Comparison of ENCODE assay signal across 21 cellular contexts in genomic region chr1:53371121-53371666, GRCh38. TPM values are rescaled to one million over a fixed set of nuclear protein-coding genes. Genes with fewer than 3 reads are reported as not detected.
A peak's percentile ranks its signal among the peaks of the same experiment; 100 is the strongest.
DNase-seq lines count a peak whose midpoint lies in the region; ATAC-seq and TF ChIP-seq lines count a peak whose summit lies in the region.
"Had no signal": no experiment of that assay in that cellular context is flagged by ENCODE, and none has a peak within 500 bp of the region (broad histone marks: within the 10 kb centered on the region; RNA-seq: fewer than 3 reads in every experiment).

No MANE protein-coding gene starts in this region.

- DNase-seq in activated CD8-positive, alpha-beta memory T cell treated with anti-CD3 and anti-CD28 coated beads for 24 hours: peak; percentile 43
- DNase-seq in activated CD8-positive, alpha-beta memory T cell treated with anti-CD3 and anti-CD28 coated beads, Interleukin-2, amount 10 ng/mL, durations not matched to agents 7 days and 5 days: no peak
- DNase-seq in IMR-90: no peak
- DNase-seq in endodermal cell: peak; percentile 79
- DNase-seq in sciatic nerve (ENCODE audit: low spot score): peak; percentile 27
- no peak for DNase-seq in CD14-positive monocyte (ENCODE audit: low spot score)
- no peak for DNase-seq in AML-193 (lab: John Stamatoyannopoulos, UW)
- DNase-seq: ACHN; activated CD8-positive, alpha-beta T cell treated with anti-CD3 and anti-CD28 coated beads for 36 hours; CD4-positive, CD25-positive, alpha-beta regulatory T cell; DMS79; effector memory CD4-positive, alpha-beta T cell; midbrain; NCI-H1436; NCI-H226; stimulated activated naive CD4-positive, alpha-beta T cell had no signal

- H3K4me1 ChIP-seq in IMR-90 (ENCODE audit: control insufficient read depth, insufficient read depth, low read length) (no peaks in the 10 kb centered on the region; the same call in 1 of the 2 replicates), endodermal cell (ENCODE audit: control insufficient read depth, insufficient read depth, low read length) (peaks cover 25% of the 10 kb centered on the region)

- BruUV-seq in IMR-90 (replicated peaks; lab: Mats Ljungman, UMichigan): no TSS peak

- H2AK9ac ChIP-seq in IMR-90 (replicated peaks; ENCODE audit: low read depth, low read length, poor library complexity): no peak overlapping the region

- POLR2A ChIA-PET in IMR-90 (lab: Charles Lee; ENCODE audit: unreplicated experiment): no interaction called here

- H2AFZ ChIP-seq in IMR-90 (replicated peaks; ENCODE audit: low read length, poor library complexity): peak overlapping the region; percentile 43

- H2BK5ac ChIP-seq in IMR-90 (ENCODE audit: low read depth, low read length, poor library complexity, severe bottlenecking): no peak overlapping the region

- H3K27me3 ChIP-seq in IMR-90 (ENCODE audit: control insufficient read depth, insufficient read depth, low read length) (peaks cover 62% of the 10 kb centered on the region), endodermal cell (ENCODE audit: control insufficient read depth, insufficient read depth, low read length, poor library complexity, severe bottlenecking) (no peaks in the 10 kb centered on the region)
- H3K27me3 ChIP-seq: upper lobe of left lung had no signal

- TF ChIP-seq CTCF in IMR-90 (conservative IDR thresholded peaks at IDR 0.05; ENCODE audit: low read depth, low read length) (no peak), endodermal cell (conservative IDR thresholded peaks at IDR 0.05) (no peak), CD14-positive monocyte (IDR thresholded peaks at IDR 0.05) (no peak)

- H3K56ac ChIP-seq in IMR-90 (ENCODE audit: extremely low read depth, insufficient read depth, low read length): no peak overlapping the region

- no peak overlapping the region for H3K4me2 ChIP-seq in IMR-90 (ENCODE audit: low read depth, low read length)

- CTCF ChIA-PET in activated CD8-positive, alpha-beta memory T cell treated with anti-CD3 and anti-CD28 coated beads, Interleukin-2, amount 10 ng/mL, durations not matched to agents 7 days and 5 days (lab: Charles Lee): interaction anchor here (1.3 to 3.6 kb wide), 2 partner anchors 22 kb away, joined by 7 to 11 read pairs; no protein-coding TSS in a partner anchor
- CTCF ChIA-PET in IMR-90 (lab: Yijun Ruan, JAX): no interaction called here

- WGBS in IMR-90 (ENCODE audit: extremely low coverage in 2 of 2, insufficient read length in 1 of 2), 2 experiments: 20% methylated on average over 1 of the region's 15 CpGs; no CpG with 5 or more reads in 1 of the 2 experiments
- WGBS in endodermal cell (ENCODE audit: insufficient coverage in 1 of 2, insufficient read length in 1 of 2), 2 experiments: 66 to 69% methylated on average over 9 to 15 of the region's 15 CpGs

- H3K9ac ChIP-seq in IMR-90 (ENCODE audit: low read depth, low read length) (no peak overlapping the region), endodermal cell (ENCODE audit: extremely low read depth, low read length, poor library complexity, severe bottlenecking) (no peak overlapping the region)

- H3K14ac ChIP-seq in IMR-90 (replicated peaks; ENCODE audit: low read depth, low read length): no peak overlapping the region

- no peaks in the 10 kb centered on the region for H3K27me3 Mint-ChIP-seq in activated CD8-positive, alpha-beta memory T cell treated with anti-CD3 and anti-CD28 coated beads, Interleukin-2, amount 10 ng/mL, durations not matched to agents 7 days and 5 days
- H3K27me3 Mint-ChIP-seq in endodermal cell (ENCODE audit: insufficient read depth): peaks cover 22% of the 10 kb centered on the region
- H3K27me3 Mint-ChIP-seq in CD14-positive monocyte (ENCODE audit: low read depth in 3 of 3): peaks cover 2 to 4% (median 3%) of the 10 kb centered on the region in 3 donors
- H3K27me3 Mint-ChIP-seq: activated CD8-positive, alpha-beta T cell treated with anti-CD3 and anti-CD28 coated beads for 36 hours; CD4-positive, CD25-positive, alpha-beta regulatory T cell; central memory CD8-positive, alpha-beta T cell had no signal

- H3K36me3 ChIP-seq in IMR-90 (ENCODE audit: control insufficient read depth, insufficient read depth, low read length) (no peaks in the 10 kb centered on the region), endodermal cell (ENCODE audit: control insufficient read depth, insufficient read depth, low read length) (no peaks in the 10 kb centered on the region)
- H3K36me3 ChIP-seq: upper lobe of left lung had no signal

- H2BK15ac ChIP-seq in IMR-90 (ENCODE audit: low read depth, low read length): no peak overlapping the region

- no peak for TF ChIP-seq POLR2A in IMR-90 (IDR thresholded peaks at IDR 0.05; ENCODE audit: low read depth, low read length)

- H3K9me1 ChIP-seq in IMR-90 (ENCODE audit: insufficient read depth, low read length): no peaks in the 10 kb centered on the region

- dilution Hi-C loops in IMR-90 (cut with HindIII; ENCODE audit: low sequenced_read_pairs, unreplicated experiment): no loop called here

- no peak overlapping the region for H3K4me3 Mint-ChIP-seq in activated CD8-positive, alpha-beta memory T cell treated with anti-CD3 and anti-CD28 coated beads, Interleukin-2, amount 10 ng/mL, durations not matched to agents 7 days and 5 days
- H3K4me3 Mint-ChIP-seq in endodermal cell (no peak overlapping the region), CD14-positive monocyte (no peak overlapping the region)
- H3K4me3 Mint-ChIP-seq: activated CD8-positive, alpha-beta T cell treated with anti-CD3 and anti-CD28 coated beads for 36 hours; CD4-positive, CD25-positive, alpha-beta regulatory T cell; central memory CD8-positive, alpha-beta T cell; neural crest cell had no signal

- H2AK5ac ChIP-seq in IMR-90 (ENCODE audit: low read depth, low read length): no peak overlapping the region

- intact Hi-C loops in IMR-90 (cut with micrococcal nuclease): no loop called here
- intact Hi-C loops in sciatic nerve (cut with DNase I): no loop called here
- intact Hi-C loops in CD14-positive monocyte (cut with micrococcal nuclease): no loop called here

- H4K5ac ChIP-seq in IMR-90 (ENCODE audit: low read depth, low read length): no peak overlapping the region

- H4K91ac ChIP-seq in IMR-90 (ENCODE audit: insufficient read depth, low read depth, low read length): no peak overlapping the region

- H3K4ac ChIP-seq in IMR-90 (ENCODE audit: low read depth, low read length): no peak overlapping the region

- H3K4me3 ChIP-seq in IMR-90 (ENCODE audit: insufficient read depth, low read depth, low read length) (no peak overlapping the region), endodermal cell (ENCODE audit: low read length) (no peak overlapping the region)
- H3K4me3 ChIP-seq: upper lobe of left lung had no signal

- ATAC-seq in activated CD8-positive, alpha-beta memory T cell treated with anti-CD3 and anti-CD28 coated beads, Interleukin-2, amount 10 ng/mL, durations not matched to agents 7 days and 5 days: no peak
- no peak for ATAC-seq in IMR-90 (ENCODE audit: low read depth)
- ATAC-seq in sciatic nerve: no peak
- no peak for ATAC-seq in GM19351 (IDR thresholded peaks at IDR 0.05; ENCODE audit: unreplicated experiment)
- ATAC-seq: activated CD8-positive, alpha-beta T cell treated with anti-CD3 and anti-CD28 coated beads for 36 hours had no signal

- no peak overlapping the region for H4K8ac ChIP-seq in IMR-90 (ENCODE audit: low read depth in 2 of 2, low read length in 2 of 2)

- H4K20me1 ChIP-seq in IMR-90 (ENCODE audit: insufficient read depth, low read length): no peaks in the 10 kb centered on the region

- no peak for TF ChIP-seq RAD21 in IMR-90 (IDR thresholded peaks at IDR 0.05; ENCODE audit: low read length)

- H3K9me3 Mint-ChIP-seq in activated CD8-positive, alpha-beta memory T cell treated with anti-CD3 and anti-CD28 coated beads, Interleukin-2, amount 10 ng/mL, durations not matched to agents 7 days and 5 days (ENCODE audit: low read depth): no peaks in the 10 kb centered on the region
- H3K9me3 Mint-ChIP-seq in endodermal cell (no peaks in the 10 kb centered on the region), CD14-positive monocyte (peaks cover 0 to under 1% (median 0%) of the 10 kb centered on the region in 7 donors)
- H3K9me3 Mint-ChIP-seq: activated CD8-positive, alpha-beta T cell treated with anti-CD3 and anti-CD28 coated beads for 36 hours; activated T-helper 2 cell treated with anti-CD3 and anti-CD28 coated beads, Interferon-gamma antibody, Interleukin-2, Interleukin-4, amounts not matched to agents 10 μg/mL and 5 μg/mL and 100 μg/mL, durations not matched to agents 14 hours and 24 hours and 36 hours; CD4-positive, CD25-positive, alpha-beta regulatory T cell; central memory CD8-positive, alpha-beta T cell; neural crest cell had no signal

- no peaks in the 10 kb centered on the region for H3K9me3 ChIP-seq in IMR-90 (ENCODE audit: control insufficient read depth, insufficient read depth, low read length)
- no peaks in the 10 kb centered on the region for H3K9me3 ChIP-seq in endodermal cell (ENCODE audit: control insufficient read depth, low read length)
- H3K9me3 ChIP-seq: upper lobe of left lung had no signal

- H3K27ac Mint-ChIP-seq in activated CD8-positive, alpha-beta memory T cell treated with anti-CD3 and anti-CD28 coated beads, Interleukin-2, amount 10 ng/mL, durations not matched to agents 7 days and 5 days: no peak overlapping the region
- H3K27ac Mint-ChIP-seq in endodermal cell (no peak overlapping the region), CD14-positive monocyte (no peak overlapping the region)
- H3K27ac Mint-ChIP-seq: activated CD8-positive, alpha-beta T cell treated with anti-CD3 and anti-CD28 coated beads for 36 hours; activated T-helper 2 cell treated with anti-CD3 and anti-CD28 coated beads, Interferon-gamma antibody, Interleukin-2, Interleukin-4, amounts not matched to agents 10 μg/mL and 5 μg/mL and 100 μg/mL, durations not matched to agents 14 hours and 24 hours and 36 hours had no signal

- no peak overlapping the region for H3K18ac ChIP-seq in IMR-90 (ENCODE audit: low read depth, low read length)

- H2BK20ac ChIP-seq in IMR-90 (ENCODE audit: low read depth, low read length): no peak overlapping the region

- H3K23ac ChIP-seq in IMR-90 (ENCODE audit: low read depth, low read length): no peak overlapping the region

- peaks cover 14% of the 10 kb centered on the region for H3K4me1 Mint-ChIP-seq in activated CD8-positive, alpha-beta memory T cell treated with anti-CD3 and anti-CD28 coated beads, Interleukin-2, amount 10 ng/mL, durations not matched to agents 7 days and 5 days
- H3K4me1 Mint-ChIP-seq in endodermal cell: peaks cover 33% of the 10 kb centered on the region
- peaks cover 26% of the 10 kb centered on the region for H3K4me1 Mint-ChIP-seq in CD14-positive monocyte

- no peaks in the 10 kb centered on the region for H3K79me1 ChIP-seq in IMR-90 (ENCODE audit: low read depth in 1 of 2, low read length in 2 of 2)

- H3K27ac ChIP-seq in IMR-90 (ENCODE audit: insufficient read depth, low read length) (no peak overlapping the region), endodermal cell (ENCODE audit: low read depth, low read length) (no peak overlapping the region)
- H3K27ac ChIP-seq: upper lobe of left lung had no signal

- no peak overlapping the region for H2BK120ac ChIP-seq in IMR-90 (ENCODE audit: low read depth, low read length)

- H3K36me3 Mint-ChIP-seq in activated CD8-positive, alpha-beta memory T cell treated with anti-CD3 and anti-CD28 coated beads, Interleukin-2, amount 10 ng/mL, durations not matched to agents 7 days and 5 days: no peaks in the 10 kb centered on the region
- H3K36me3 Mint-ChIP-seq in endodermal cell (ENCODE audit: low read depth) (no peaks in the 10 kb centered on the region), CD14-positive monocyte (no peaks in the 10 kb centered on the region)
- H3K36me3 Mint-ChIP-seq: CD4-positive, CD25-positive, alpha-beta regulatory T cell had no signal

- in situ Hi-C loops in IMR-90 (cut with MboI; ENCODE audit: low sequenced_read_pairs): no loop called here

RNA-seq across cellular contexts. Expression of gene LRP8, which starts 43.3 kb away (rescaled TPM):
- 10 to 100 TPM; 65.1 to 82.5 TPM for total RNA-seq in activated CD8-positive, alpha-beta memory T cell treated with anti-CD3 and anti-CD28 coated beads, Interleukin-2, amount 10 ng/mL, durations not matched to agents 7 days and 5 days
- 11.1 and 12.0 TPM in 2 replicates for total RNA-seq in IMR-90 (2012; rRNA removed)
- 12.1 and 12.6 TPM in 2 replicates for polyA plus RNA-seq in IMR-90 (2012; rRNA removed)
- polyA plus RNA-seq in IMR-90 (2012; cell fraction: cytosol; rRNA removed): 5.9 and 7.7 TPM in 2 replicates
- polyA plus RNA-seq in IMR-90 (2012; cell fraction: nucleus; rRNA removed; ENCODE audit: low replicate concordance): 40.5 and 54.0 TPM in 2 replicates
- 10 to 100 TPM; 29.1 to 39.6 TPM for total RNA-seq in endodermal cell
- 35.6 TPM for polyA plus RNA-seq in endodermal cell (2013, experiment 1 of 2)
- 29.0 TPM for polyA plus RNA-seq in endodermal cell (2013, experiment 2 of 2)
- 2.4 TPM for total RNA-seq in sciatic nerve
- under 1 TPM; 0.76 to 0.95 TPM for polyA plus RNA-seq in CD14-positive monocyte

Comparison
In these comparisons a context has a peak if more than half of its experiments do, and no peak if none do; other contexts are left out.
1. DNase-seq: peak in activated CD8-positive, alpha-beta memory T cell treated with anti-CD3 and anti-CD28 coated beads for 24 hours (single experiment), endodermal cell (single experiment) and sciatic nerve (single experiment); none in activated CD8-positive, alpha-beta memory T cell treated with anti-CD3 and anti-CD28 coated beads, Interleukin-2, amount 10 ng/mL, durations not matched to agents 7 days and 5 days (single experiment), IMR-90 (single experiment), CD14-positive monocyte (single experiment) and AML-193 (0 of 2).